ENCODE assay signal across 8 cellular contexts in genomic region chr1:145590806-145591205, GRCh38. TPM values are rescaled to one million over a fixed set of nuclear protein-coding genes. Genes with fewer than 3 reads are reported as not detected.
DNase-seq lines count a peak whose midpoint lies in the region; ATAC-seq, FAIRE-seq and TF ChIP-seq lines count a peak whose summit lies in the region.
"Not testable (repeated sequence)": the region's sequence is repeated elsewhere in the genome, so short reads cannot be mapped to it uniquely, and the experiment has no call there.

No MANE protein-coding gene starts in this region.

- not testable (repeated sequence) for H2BK12ac ChIP-seq in H9 (ENCODE audit: insufficient read length, low read depth, low read length)

- H3K9me3 ChIP-seq in H9 (ENCODE audit: control insufficient read depth, low read depth, low read length); pancreas: not testable (repeated sequence)

- TF ChIP-seq CTCF in H9 (conservative IDR thresholded peaks at IDR 0.05) (peak; percentile 58), fibroblast of the aortic adventitia (IDR thresholded peaks at IDR 0.05; ENCODE audit: insufficient read depth, low read length) (peak; percentile 7), pancreas (IDR thresholded peaks at IDR 0.05) (peak in 1 of 4 donors; percentile 22)
- TF ChIP-seq CTCF in activated B cell treated with CpG ODN at 0.5 μM for 24 hours (IDR thresholded peaks at IDR 0.05): not testable (repeated sequence)

- peaks cover 13% of the 10 kb centered on the region for H3K27me3 Mint-ChIP-seq in H9 (ENCODE audit: low read depth)
- H3K27me3 Mint-ChIP-seq in activated B cell treated with CpG ODN at 0.5 μM for 24 hours; activated naive CD8-positive, alpha-beta T cell treated with anti-CD3 and anti-CD28 coated beads for 36 hours: not testable (repeated sequence)

- not testable (repeated sequence) for H2AK5ac ChIP-seq in H9 (ENCODE audit: insufficient read length, low read length)

- H3T11ph ChIP-seq in H9 (ENCODE audit: low read length): not testable (repeated sequence)

- H3K36me3 ChIP-seq in pancreas: not testable (repeated sequence)

- not testable (repeated sequence) for H3K36me3 Mint-ChIP-seq in H9 (ENCODE audit: insufficient read depth in 1 of 3, low read depth in 3 of 3); activated B cell treated with CpG ODN at 0.5 μM for 24 hours (ENCODE audit: low read depth); activated naive CD8-positive, alpha-beta T cell treated with anti-CD3 and anti-CD28 coated beads for 36 hours

- not testable (repeated sequence) for H2BK20ac ChIP-seq in H9 (ENCODE audit: low read depth, low read length, poor library complexity, severe bottlenecking)

- not testable (repeated sequence) for H3K9ac ChIP-seq in H9 (ENCODE audit: extremely low read depth, insufficient read length, low read length)

- not testable (repeated sequence) for H3K23me2 ChIP-seq in H9 (ENCODE audit: insufficient read length, low read depth, low read length, poor library complexity, severe bottlenecking)

- H4K5ac ChIP-seq in H9 (ENCODE audit: insufficient read length, low read depth, low read length): not testable (repeated sequence)

- not testable (repeated sequence) for H3K79me1 ChIP-seq in H9 (ENCODE audit: insufficient read depth, low read depth, low read length, poor library complexity, severe bottlenecking)

- not testable (repeated sequence) for H3K18ac ChIP-seq in H9 (ENCODE audit: insufficient read length, low read depth, low read length)

- H4K20me1 ChIP-seq in H9 (ENCODE audit: control insufficient read depth, insufficient read depth, insufficient read length): not testable (repeated sequence)

- not testable (repeated sequence) for H4K8ac ChIP-seq in H9 (replicated peaks; ENCODE audit: insufficient read length, low read depth, low read length)

- not testable (repeated sequence) for H3K4ac ChIP-seq in H9 (ENCODE audit: low read depth, low read length)

- no CpG with 5 or more reads among the region's 7 CpGs for WGBS in H9 (ENCODE audit: extremely low coverage, insufficient read length, low lambda C conversion rate)
- 1 to 2% methylated on average over 5 of the region's 7 CpGs for WGBS in pancreas, 2 donors

- not testable (repeated sequence) for H3K27ac Mint-ChIP-seq in H9; activated B cell treated with CpG ODN at 0.5 μM for 24 hours; activated naive CD8-positive, alpha-beta T cell treated with anti-CD3 and anti-CD28 coated beads for 36 hours

- not testable (repeated sequence) for H3K56ac ChIP-seq in H9 (ENCODE audit: insufficient read length, low read depth, low read length)

- H2BK15ac ChIP-seq in H9 (ENCODE audit: low read depth, low read length): not testable (repeated sequence)

- CTCF ChIA-PET in activated B cell treated with CpG ODN at 0.5 μM for 24 hours (lab: Charles Lee): not testable (repeated sequence)

- not testable (repeated sequence) for FAIRE-seq in pancreas (lab: Jason Lieb, UNC)

- not testable (repeated sequence) for H2AFZ ChIP-seq in H9 (ENCODE audit: low read length)

- DNase-seq in H9; fibroblast of the aortic adventitia (ENCODE audit: low read depth): not testable (repeated sequence)
- DNase-seq in activated B cell treated with CpG ODN at 0.5 μM for 24 hours (peak; percentile 14), pancreas (peak in 5 of 6 donors; percentile 11 to 71 (median 50)), ureter (ENCODE audit: low spot score) (peak; percentile 44)
- peak; percentile 51 for DNase-seq in activated CD8-positive, alpha-beta memory T cell treated with anti-CD3 and anti-CD28 coated beads, Interleukin-2, amount 50 U/mL, for 4 hours
- peak; percentile 27 for DNase-seq in activated naive CD8-positive, alpha-beta T cell treated with anti-CD3 and anti-CD28 coated beads for 36 hours
- peak; percentile 19 for DNase-seq in stimulated activated CD8-positive, alpha-beta memory T cell treated with anti-CD3 and anti-CD28 coated beads, Interleukin-12 subunit alpha, Interleukin-12 subunit beta, amount 100 ng/mL, for 1 hour (ENCODE audit: low read depth)

- H4K91ac ChIP-seq in H9 (ENCODE audit: insufficient read length, low read depth, low read length): not testable (repeated sequence)

- H3K4me2 ChIP-seq in H9 (ENCODE audit: insufficient read depth, insufficient read length, low read length): not testable (repeated sequence)

- not testable (repeated sequence) for H3K4me3 ChIP-seq in fibroblast of the aortic adventitia (ENCODE audit: low read depth, low read length); pancreas

- not testable (repeated sequence) for ATAC-seq in activated B cell treated with CpG ODN at 0.5 μM for 24 hours (ENCODE audit: low read depth); pancreas

- H3K27ac ChIP-seq in H9 (ENCODE audit: insufficient read length, low read depth, low read length); pancreas: not testable (repeated sequence)

- not testable (repeated sequence) for H3K14ac ChIP-seq in H9 (ENCODE audit: insufficient read depth, low read length)

- H2BK5ac ChIP-seq in H9 (ENCODE audit: insufficient read length, low read length): not testable (repeated sequence)

- not testable (repeated sequence) for H2BK120ac ChIP-seq in H9 (ENCODE audit: low read depth, low read length, poor library complexity, severe bottlenecking)

- H3K23ac ChIP-seq in H9 (ENCODE audit: insufficient read length, low read depth, low read length): not testable (repeated sequence)

- H3K27me3 ChIP-seq in H9 (ENCODE audit: insufficient read depth, low read length); pancreas: not testable (repeated sequence)

- H3K4me1 Mint-ChIP-seq in H9, activated B cell treated with CpG ODN at 0.5 μM for 24 hours: not testable (repeated sequence)
- H3K4me1 Mint-ChIP-seq in activated naive CD8-positive, alpha-beta T cell treated with anti-CD3 and anti-CD28 coated beads for 36 hours: peaks cover 10% of the 10 kb centered on the region

- not testable (repeated sequence) for H3K79me2 ChIP-seq in H9 (ENCODE audit: insufficient read depth, low read length)

- H3K4me3 Mint-ChIP-seq in H9; activated B cell treated with CpG ODN at 0.5 μM for 24 hours; activated naive CD8-positive, alpha-beta T cell treated with anti-CD3 and anti-CD28 coated beads for 36 hours: not testable (repeated sequence)

- H3K9me3 Mint-ChIP-seq in H9; activated B cell treated with CpG ODN at 0.5 μM for 24 hours; activated naive CD8-positive, alpha-beta T cell treated with anti-CD3 and anti-CD28 coated beads for 36 hours: not testable (repeated sequence)

- intact Hi-C loops in activated B cell treated with CpG ODN at 0.5 μM for 24 hours (cut with micrococcal nuclease): loop anchor here (10.0 kb wide), 2 partner anchors 134 to 424 kb away; no protein-coding TSS in a partner anchor
- intact Hi-C loops in pancreas (cut with DNase I): not testable (repeated sequence)

- POLR2A ChIA-PET in activated B cell treated with CpG ODN at 0.5 μM for 24 hours (lab: Charles Lee): not testable (repeated sequence)

- not testable (repeated sequence) for H3K4me1 ChIP-seq in H9 (ENCODE audit: insufficient read depth, low read length); pancreas

RNA-seq across cellular contexts. Expression of gene GPR89A, which starts 17.0 kb away (rescaled TPM):
- 25.1 and 30.1 TPM in 2 replicates for total RNA-seq in H9 (2021)
- total RNA-seq in activated B cell treated with CpG ODN at 0.5 μM for 24 hours: 29.7 and 32.1 TPM in 2 replicates
- 10 to 100 TPM; 28.1 to 29.0 TPM for total RNA-seq in activated naive CD8-positive, alpha-beta T cell treated with anti-CD3 and anti-CD28 coated beads for 36 hours
- total RNA-seq in fibroblast of the aortic adventitia (ENCODE audit: low replicate concordance): 32.7 and 37.7 TPM in 2 replicates
- total RNA-seq in pancreas: 10 to 100 TPM in 5 of 6 donors, 1 to 10 TPM in 1; 9.3 to 18.9 (median 12.2) TPM
- 10 to 100 TPM; 12.0 to 16.4 TPM for polyA plus RNA-seq in pancreas
- 25.4 TPM for total RNA-seq in ureter
